ENCODE assay signal across 21 cellular contexts in genomic region chr16:11528053-11528452, GRCh38. TPM values are rescaled to one million over a fixed set of nuclear protein-coding genes. Genes with fewer than 3 reads are reported as not detected.
DNase-seq lines count a peak whose midpoint lies in the region; ATAC-seq, FAIRE-seq and TF ChIP-seq lines count a peak whose summit lies in the region.
"Had no signal": no experiment of that assay in that cellular context is flagged by ENCODE, and none has a peak within 500 bp of the region (broad histone marks: within the 10 kb centered on the region; RNA-seq: fewer than 3 reads in every experiment).

No MANE protein-coding gene starts in this region.

- H3K23ac ChIP-seq in IMR-90 (ENCODE audit: low read depth, low read length) (no peak overlapping the region), neuronal stem cell (ENCODE audit: low read depth, low read length, poor library complexity) (peak overlapping the region; percentile 50)

- H4K20me1 ChIP-seq in IMR-90 (ENCODE audit: insufficient read depth, low read length) (no peaks in the 10 kb centered on the region), K562 (replicated peaks; ENCODE audit: control insufficient read depth, insufficient read depth, low read length) (0 out of 2 replicates have a peak, but pooled peaks cover 3% of the 10 kb centered on the region)

- TF ChIP-seq POLR2A in IMR-90 (IDR thresholded peaks at IDR 0.05; ENCODE audit: low read depth, low read length) (no peak), K562 (conservative IDR thresholded peaks at IDR 0.05) (no peak)

- no peak for ATAC-seq in IMR-90 (ENCODE audit: low read depth)
- no peak for ATAC-seq in K562
- ATAC-seq in HG03159 (IDR thresholded peaks at IDR 0.05; ENCODE audit: unreplicated experiment): no peak
- no peak for ATAC-seq in GM18511 (IDR thresholded peaks at IDR 0.05; ENCODE audit: unreplicated experiment)
- ATAC-seq: GM12878 had no signal

- H2AK5ac ChIP-seq in IMR-90 (ENCODE audit: low read depth, low read length): no peak overlapping the region
- H2AK5ac ChIP-seq in neuronal stem cell (ENCODE audit: low read depth, low read length): no peak overlapping the region

- DNase-seq in DMS153 (lab: John Stamatoyannopoulos, UW): peak; percentile 5
- no peak for DNase-seq in DMS153 treated with DMSO at 0.1 percent for 48 hours (lab: John Stamatoyannopoulos, UW; ENCODE audit: unreplicated experiment)
- DNase-seq in IMR-90: no peak
- no peak for DNase-seq in K562 (ENCODE audit: extremely low read depth in 1 of 4, low spot score in 3 of 4)
- DNase-seq in neuronal stem cell (ENCODE audit: low spot score): no peak
- no peak for DNase-seq in NCI-H1694 (lab: John Stamatoyannopoulos, UW)
- DNase-seq: ACHN; C1 segment of cervical spinal cord; Calu3; CD4-positive, alpha-beta T cell; DMS 273 treated with DMSO at 0.1 percent for 48 hours; GOT3; HFFc6; KG1 had no signal

- H3K27ac ChIP-seq in IMR-90 (ENCODE audit: insufficient read depth, low read length): no peak overlapping the region
- no peak overlapping the region for H3K27ac ChIP-seq in K562 (ENCODE audit: extremely low read depth, low read depth, low read length)
- no peak overlapping the region for H3K27ac ChIP-seq in neuronal stem cell (replicated peaks; ENCODE audit: low read length)
- H3K27ac ChIP-seq: 22Rv1 had no signal

- CTCF ChIA-PET in IMR-90 (lab: Yijun Ruan, JAX): no interaction called here
- CTCF ChIA-PET in K562 (lab: Yijun Ruan, JAX; ENCODE audit: low intra/inter-chr PET ratio): no interaction called here

- intact Hi-C loops in IMR-90 (cut with micrococcal nuclease) (no loop called here), K562 (cut with micrococcal nuclease) (loop anchor here (10.0 kb wide), 1 partner anchor 123 kb away; no protein-coding TSS in a partner anchor)

- no peaks in the 10 kb centered on the region for H3K79me2 ChIP-seq in K562 (ENCODE audit: control insufficient read depth, insufficient read depth, low read length)

- H2BK20ac ChIP-seq in IMR-90 (ENCODE audit: low read depth, low read length): no peak overlapping the region

- no peak overlapping the region for H3K4me3 ChIP-seq in IMR-90 (ENCODE audit: insufficient read depth, low read depth, low read length)
- no peak overlapping the region for H3K4me3 ChIP-seq in K562
- H3K4me3 ChIP-seq in neuronal stem cell (ENCODE audit: low read length in 2 of 2): no peak overlapping the region
- H3K4me3 ChIP-seq: GM12878, HAP-1 had no signal

- 94% methylated on average over 3 of the region's 11 CpGs; no CpG with 5 or more reads in 1 of the 2 experiments for WGBS in IMR-90 (ENCODE audit: extremely low coverage in 2 of 2, insufficient read length in 1 of 2), 2 experiments
- 12% methylated on average over 11 of the region's 11 CpGs for WGBS in K562 (ENCODE audit: insufficient coverage, low coverage, missing lambda C conversion rate)
- no CpG with 5 or more reads among the region's 11 CpGs for WGBS in neuronal stem cell (ENCODE audit: extremely low coverage in 2 of 2, insufficient read length in 2 of 2, insufficient replicate concordance in 1 of 2), 2 donors

- no peaks in the 10 kb centered on the region for H3K4me1 ChIP-seq in IMR-90 (ENCODE audit: control insufficient read depth, insufficient read depth, low read length)
- H3K4me1 ChIP-seq in K562 (replicated peaks in 1 of 2; ENCODE audit: control insufficient read depth in 2 of 2, insufficient read depth in 2 of 2, low read length in 2 of 2): no peaks in the 10 kb centered on the region
- H3K4me1 ChIP-seq in neuronal stem cell (ENCODE audit: control insufficient read depth in 2 of 2, insufficient read depth in 1 of 2, low read depth in 1 of 2, low read length in 2 of 2): peaks cover 6 to 7% of the 10 kb centered on the region in 2 donors
- H3K4me1 ChIP-seq: HAP-1 had no signal

- H3K18ac ChIP-seq in IMR-90 (ENCODE audit: low read depth, low read length) (no peak overlapping the region), neuronal stem cell (ENCODE audit: low read length) (no peak overlapping the region)

- H4K5ac ChIP-seq in IMR-90 (ENCODE audit: low read depth, low read length): no peak overlapping the region

- dilution Hi-C loops in IMR-90 (cut with HindIII; ENCODE audit: low sequenced_read_pairs, unreplicated experiment): no loop called here

- no peak overlapping the region for H2AFZ ChIP-seq in IMR-90 (replicated peaks; ENCODE audit: low read length, poor library complexity)
- H2AFZ ChIP-seq in K562 (ENCODE audit: low read depth, low read length): no peak overlapping the region
- no peak overlapping the region for H2AFZ ChIP-seq in neuronal stem cell (ENCODE audit: low read length)

- in situ Hi-C loops in IMR-90 (cut with MboI; ENCODE audit: low sequenced_read_pairs) (loop anchor here (25.0 kb wide), 1 partner anchor 566 kb away; no protein-coding TSS in a partner anchor), K562 (cut with MboI) (loop anchor here (25.0 kb wide), 1 partner anchor 566 kb away; no protein-coding TSS in a partner anchor)

- H3K27me3 ChIP-seq in IMR-90 (ENCODE audit: control insufficient read depth, insufficient read depth, low read length): peaks cover 15% of the 10 kb centered on the region
- peaks cover 16 to 47% of the 10 kb centered on the region in 2 experiments for H3K27me3 ChIP-seq in K562 (ENCODE audit: control insufficient read depth in 2 of 2, insufficient read depth in 2 of 2, low read length in 2 of 2)
- H3K27me3 ChIP-seq in neuronal stem cell (ENCODE audit: control insufficient read depth in 3 of 3, insufficient read depth in 3 of 3, low read depth in 1 of 3, low read length in 3 of 3): peaks cover 0 to 3% (median 0%) of the 10 kb centered on the region in 3 experiments

- H2AK9ac ChIP-seq in IMR-90 (replicated peaks; ENCODE audit: low read depth, low read length, poor library complexity): no peak overlapping the region

- TF ChIP-seq RAD21 in IMR-90 (IDR thresholded peaks at IDR 0.05; ENCODE audit: low read length) (no peak), K562 (CRISPR knock-in tag; conservative IDR thresholded peaks at IDR 0.05 in 1 of 2, IDR thresholded peaks at IDR 0.05 in 1 of 2) (no peak)

- H3K4ac ChIP-seq in IMR-90 (ENCODE audit: low read depth, low read length) (no peak overlapping the region; the same call in 1 of the 2 replicates), neuronal stem cell (ENCODE audit: low read length) (no peak overlapping the region)

- H3K56ac ChIP-seq in IMR-90 (ENCODE audit: extremely low read depth, insufficient read depth, low read length): no peak overlapping the region

- H3K4me2 ChIP-seq in IMR-90 (ENCODE audit: low read depth, low read length): no peak overlapping the region
- H3K4me2 ChIP-seq in K562 (ENCODE audit: insufficient read depth, low read length): no peak overlapping the region
- H3K4me2 ChIP-seq in neuronal stem cell (ENCODE audit: insufficient read depth, low read length, poor library complexity, severe bottlenecking): no peak overlapping the region

- no TSS peak for BruUV-seq in IMR-90 (replicated peaks; lab: Mats Ljungman, UMichigan)
- BruUV-seq in K562 (replicated peaks; lab: Mats Ljungman, UMichigan): no TSS peak

- no peaks in the 10 kb centered on the region for H3K9me1 ChIP-seq in IMR-90 (ENCODE audit: insufficient read depth, low read length)
- H3K9me1 ChIP-seq in K562 (ENCODE audit: control insufficient read depth, insufficient read depth, low read length): no peaks in the 10 kb centered on the region

- H3K79me1 ChIP-seq in IMR-90 (ENCODE audit: low read depth in 1 of 2, low read length in 2 of 2): no peaks in the 10 kb centered on the region
- no peaks in the 10 kb centered on the region for H3K79me1 ChIP-seq in neuronal stem cell (ENCODE audit: low read depth, low read length)

- TF ChIP-seq CTCF in IMR-90 (conservative IDR thresholded peaks at IDR 0.05; ENCODE audit: low read depth, low read length) (no peak), K562 (IDR thresholded peaks at IDR 0.05 in 2 of 3, conservative IDR thresholded peaks at IDR 0.05 in 1 of 3; ENCODE audit: insufficient read depth in 2 of 3, low read depth in 1 of 3, low read length in 3 of 3) (no peak)

- POLR2A ChIA-PET in IMR-90 (lab: Charles Lee; ENCODE audit: unreplicated experiment) (no interaction called here), K562 (lab: Yijun Ruan, JAX) (interaction anchor here (0.6 to 1.0 kb wide), 2 partner anchors 10 to 137 kb away, joined by 3 read pairs; no protein-coding TSS in a partner anchor)

- H3K9me3 ChIP-seq in IMR-90 (ENCODE audit: control insufficient read depth, insufficient read depth, low read length): no peaks in the 10 kb centered on the region
- H3K9me3 ChIP-seq in K562 (replicated peaks; ENCODE audit: control insufficient read depth, insufficient read depth, low read depth, low read length): no peaks in the 10 kb centered on the region
- no peaks in the 10 kb centered on the region for H3K9me3 ChIP-seq in neuronal stem cell (replicated peaks in 1 of 2; ENCODE audit: control insufficient read depth in 2 of 2, insufficient read depth in 1 of 2, low read depth in 1 of 2, low read length in 2 of 2)
- H3K9me3 ChIP-seq: HAP-1 had no signal

- no peak overlapping the region for H2BK120ac ChIP-seq in IMR-90 (ENCODE audit: low read depth, low read length)
- no peak overlapping the region for H2BK120ac ChIP-seq in neuronal stem cell (ENCODE audit: low read depth, low read length)

- FAIRE-seq in K562 (lab: Jason Lieb, UNC): no peak
- FAIRE-seq: GM12878, GM19239, HTR-8/SVneo had no signal

- H3K36me3 ChIP-seq in IMR-90 (ENCODE audit: control insufficient read depth, insufficient read depth, low read length) (no peaks in the 10 kb centered on the region), K562 (ENCODE audit: control insufficient read depth, insufficient read depth, low read length) (no peaks in the 10 kb centered on the region), neuronal stem cell (replicated peaks in 1 of 2; ENCODE audit: control insufficient read depth in 2 of 2, insufficient read depth in 2 of 2, low read length in 2 of 2) (no peaks in the 10 kb centered on the region)
- H3K36me3 ChIP-seq: HAP-1 had no signal

- H2BK15ac ChIP-seq in IMR-90 (ENCODE audit: low read depth, low read length) (no peak overlapping the region), neuronal stem cell (ENCODE audit: low read length) (no peak overlapping the region)

- TF ChIP-seq EP300 in K562 (IDR thresholded peaks at IDR 0.05; ENCODE audit: low read length): no peak

- H4K91ac ChIP-seq in IMR-90 (ENCODE audit: insufficient read depth, low read depth, low read length) (no peak overlapping the region), neuronal stem cell (ENCODE audit: low read depth, low read length, poor library complexity) (no peak overlapping the region)

- H2BK12ac ChIP-seq in neuronal stem cell (ENCODE audit: low read length): no peak overlapping the region

- H3K9ac ChIP-seq in IMR-90 (ENCODE audit: low read depth, low read length) (no peak overlapping the region), K562 (ENCODE audit: insufficient read depth in 1 of 2, low read depth in 2 of 2, low read length in 2 of 2) (no peak overlapping the region), neuronal stem cell (ENCODE audit: low read depth, low read length, poor library complexity) (no peak overlapping the region)

- H4K8ac ChIP-seq in IMR-90 (ENCODE audit: low read depth in 2 of 2, low read length in 2 of 2) (no peak overlapping the region), neuronal stem cell (ENCODE audit: low read depth, low read length) (no peak overlapping the region)

- H3K14ac ChIP-seq in IMR-90 (replicated peaks; ENCODE audit: low read depth, low read length) (no peak overlapping the region), neuronal stem cell (ENCODE audit: low read length) (no peak overlapping the region)

- H2BK5ac ChIP-seq in IMR-90 (ENCODE audit: low read depth, low read length, poor library complexity, severe bottlenecking): no peak overlapping the region
- H2BK5ac ChIP-seq in neuronal stem cell (ENCODE audit: low read length): no peak overlapping the region

RNA-seq across cellular contexts. Expression of gene LITAF, which starts 58.7 kb away (rescaled TPM):
- total RNA-seq in IMR-90 (2012; rRNA removed) (96.9 and 113 TPM in 2 replicates), K562 (2014; rRNA removed) (4.1 and 6.2 TPM in 2 replicates), K562 (2014; rRNA removed; fragmentation: Illumina TruSeq; extraction: Trizol) (7.5 and 10.0 TPM in 2 replicates), K562 (2015; rRNA removed; fragmentation: Illumina TruSeq; extraction: Trizol) (11.1 and 11.9 TPM in 2 replicates), K562 (2021) (10.8 and 13.9 TPM in 2 replicates)
- polyA plus RNA-seq in IMR-90 (2012; rRNA removed) (203 and 206 TPM in 2 replicates), K562 (2011; rRNA removed) (4.4 and 7.8 TPM in 2 replicates), K562 (2014; fragmentation: Illumina TruSeq; extraction: Trizol) (14.1 and 14.8 TPM in 2 replicates), K562 (2014; fragmentation: Nextera tagmentation; extraction: Ambion mirVana) (10 to 100 TPM; 14.9 to 17.8 TPM), K562 (2014; rRNA removed) (4.9 and 6.8 TPM in 2 replicates)
- polyA plus RNA-seq in IMR-90 (2012; cell fraction: cytosol; rRNA removed): 126 and 616 TPM in 2 replicates
- 97.8 and 160 TPM in 2 replicates for polyA plus RNA-seq in IMR-90 (2012; cell fraction: nucleus; rRNA removed; ENCODE audit: low replicate concordance)
- 1.8 and 3.5 TPM in 2 replicates for total RNA-seq in K562 (2011; cell fraction: chromatin; rRNA removed; ENCODE audit: low replicate concordance)
- total RNA-seq in K562 (2011; cell fraction: nucleolus; rRNA removed): 1.3 and 2.8 TPM in 2 replicates
- 1.2 and 3.2 TPM in 2 replicates for total RNA-seq in K562 (2011; cell fraction: nucleoplasm; rRNA removed)
- 15.6 and 16.4 TPM in 2 replicates for polyA plus RNA-seq in K562 (2011; cell fraction: cytosol; rRNA removed)
- 4.4 and 4.7 TPM in 2 replicates for polyA plus RNA-seq in K562 (2011; cell fraction: nucleus; rRNA removed)
- polyA plus RNA-seq in K562 (2012): 14.5 and 40.7 TPM in 2 replicates
- 2.9 and 3.1 TPM in 2 replicates for polyA minus RNA-seq in K562 (2011; rRNA and poly(A)+ RNA removed)
- polyA minus RNA-seq in K562 (2011; cell fraction: cytosol; rRNA and poly(A)+ RNA removed): 2.1 and 4.6 TPM in 2 replicates
- polyA minus RNA-seq in K562 (2011; cell fraction: nucleus; rRNA and poly(A)+ RNA removed): 1.2 and 2.2 TPM in 2 replicates
- 85.6 TPM for polyA plus RNA-seq in neuronal stem cell (2013, experiment 1 of 2)
- polyA plus RNA-seq in neuronal stem cell (2013, experiment 2 of 2): 87.4 TPM
